8 cellular contexts compared by ENCODE assay signal in genomic region chr12:25436206-25436912, GRCh38.
A peak's percentile ranks its signal among the peaks of the same experiment; 100 is the strongest.
DNase-seq lines count a peak whose midpoint lies in the region; ATAC-seq and TF ChIP-seq lines count a peak whose summit lies in the region.

No MANE protein-coding gene starts in this region.

- TF ChIP-seq POLR2A in esophagus squamous epithelium (IDR thresholded peaks at IDR 0.05): no peak

- 38 to 42% methylated on average over 8 to 9 of the region's 9 CpGs for WGBS in esophagus squamous epithelium, 2 donors

- H3K27ac ChIP-seq in esophagus squamous epithelium: no peak overlapping the region

- peaks cover 0 to 7% (median 4%) of the 10 kb centered on the region in 3 donors for H3K4me1 ChIP-seq in esophagus squamous epithelium

- TF ChIP-seq CTCF in esophagus squamous epithelium (IDR thresholded peaks at IDR 0.05) (peak; percentile 57 to 87 (median 78)), natural killer cell (IDR thresholded peaks at IDR 0.05) (peak; percentile 96)

- no peak overlapping the region for H3K27ac Mint-ChIP-seq in natural killer cell

- peak; percentile 1 to 6 for DNase-seq in stimulated activated CD4-positive, alpha-beta T cell treated with anti-CD3 and anti-CD28 coated beads, Interleukin-2, amount 100 ng/mL, for 48 hours
- no peak for DNase-seq in stimulated activated CD4-positive, alpha-beta T cell treated with anti-CD3 and anti-CD28 coated beads, Interleukin-4, amount 100 ng/mL, for 1 hour
- DNase-seq in HEK293T (ENCODE audit: extremely low spot score) (peak; percentile 58), NCI-H2029 treated with DMSO at 0.1 percent for 48 hours (lab: John Stamatoyannopoulos, UW) (peak; percentile 2), UCSD-AML1 (lab: John Stamatoyannopoulos, UW; ENCODE audit: unreplicated experiment) (peak; percentile 19), esophagus squamous epithelium (lab: John Stamatoyannopoulos, UW) (no peak), natural killer cell (no peak)

- POLR2A ChIA-PET in HEK293T (lab: Yijun Ruan, JAX): no interaction called here

- H3K27me3 Mint-ChIP-seq in natural killer cell (ENCODE audit: low read depth in 2 of 2): no peaks in the 10 kb centered on the region

- no peaks in the 10 kb centered on the region for H3K36me3 ChIP-seq in esophagus squamous epithelium

- peak overlapping the region in 3 of 4 donors; percentile 18 to 48 (median 21) for H3K4me3 ChIP-seq in esophagus squamous epithelium

- H3K9me3 Mint-ChIP-seq in natural killer cell: no peaks in the 10 kb centered on the region

- H3K4me3 Mint-ChIP-seq in natural killer cell: peak overlapping the region; percentile 36

- H3K4me1 Mint-ChIP-seq in natural killer cell: peaks cover 4% of the 10 kb centered on the region in 2 donors

- H3K36me3 Mint-ChIP-seq in natural killer cell: no peaks in the 10 kb centered on the region

- no peaks in the 10 kb centered on the region for H3K27me3 ChIP-seq in esophagus squamous epithelium

- ATAC-seq in natural killer cell: peak; percentile 71 to 88 (median 78)
- no peak for ATAC-seq in GM21381 (IDR thresholded peaks at IDR 0.05; ENCODE audit: unreplicated experiment)

- no peaks in the 10 kb centered on the region for H3K9me3 ChIP-seq in esophagus squamous epithelium

- CTCF ChIA-PET in HEK293T (lab: Yijun Ruan, JAX): interaction anchor here (0.6 to 0.8 kb wide), 2 partner anchors 22 to 379 kb away, joined by 3 to 4 read pairs; no protein-coding TSS in a partner anchor

- intact Hi-C loops in esophagus squamous epithelium (cut with DNase I): loop anchor here (10.0 kb wide), 1 partner anchor 588 kb away; no protein-coding TSS in a partner anchor
- intact Hi-C loops in natural killer cell (cut with micrococcal nuclease): loop anchor here (1.0 kb wide), 2 partner anchors 121 to 593 kb away; no protein-coding TSS in a partner anchor

TF ChIP-seq in HEK293T, 16 proteins besides CTCF, POLR2A, EP300 and RAD21:
- TF ChIP-seq L3MBTL2 (conservative IDR thresholded peaks at IDR 0.05) (peak; percentile 47), ZNF384 (IDR thresholded peaks at IDR 0.05) (no peak)

Comparison
In these comparisons a context has a peak if more than half of its experiments do, and no peak if none do; other contexts are left out.
1. DNase-seq: peak in stimulated activated CD4-positive, alpha-beta T cell treated with anti-CD3 and anti-CD28 coated beads, Interleukin-2, amount 100 ng/mL, for 48 hours (2 of 2), HEK293T (single experiment), NCI-H2029 treated with DMSO at 0.1 percent for 48 hours (single experiment) and UCSD-AML1 (single experiment); none in stimulated activated CD4-positive, alpha-beta T cell treated with anti-CD3 and anti-CD28 coated beads, Interleukin-4, amount 100 ng/mL, for 1 hour (single experiment), esophagus squamous epithelium (single experiment) and natural killer cell (single experiment).